Comparison of ENCODE assay signal across 13 cellular contexts in the genomic region with DNA sequence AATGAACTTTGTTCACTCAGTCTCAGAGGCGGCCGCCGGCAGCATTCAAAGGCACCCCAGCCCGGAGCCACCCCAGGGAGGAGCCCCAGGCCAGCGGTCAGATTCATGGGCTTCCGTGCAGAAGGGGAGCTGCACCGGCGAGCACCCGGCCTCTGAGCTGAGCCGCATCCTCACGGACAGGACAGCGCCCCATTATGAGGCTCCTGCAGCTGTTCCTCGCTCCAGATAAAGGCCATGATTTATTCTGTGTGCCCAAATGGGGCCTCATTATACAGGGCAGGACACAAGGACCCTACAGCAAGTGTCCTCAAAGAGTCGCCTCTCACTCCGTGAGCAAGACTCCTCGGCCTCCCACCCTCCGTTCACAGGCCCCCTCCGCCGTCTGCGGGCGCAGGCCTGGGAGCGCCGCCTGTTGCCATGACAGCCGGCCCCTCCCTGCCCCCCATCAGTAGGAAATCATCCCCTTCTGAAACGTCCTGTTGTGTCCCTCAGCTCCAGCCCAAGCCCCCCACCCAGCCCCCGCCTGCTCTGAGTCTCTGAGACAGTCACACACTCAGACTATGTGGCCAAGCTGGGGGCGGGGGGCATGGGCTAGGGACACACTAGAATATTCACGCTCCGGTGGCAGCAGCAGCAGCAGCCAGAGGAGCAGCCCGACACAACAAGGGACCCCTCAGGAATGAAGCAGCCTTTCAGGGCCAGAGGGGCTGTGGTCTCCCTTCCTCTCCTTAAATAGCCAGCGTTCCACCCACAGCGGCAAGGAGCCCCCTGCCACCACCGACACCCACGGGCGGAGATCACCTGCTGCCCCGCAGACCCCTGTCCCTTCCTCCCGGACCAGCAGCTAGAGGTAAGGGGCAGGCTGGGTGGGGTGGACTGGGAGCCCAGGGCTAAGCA. TPM values are rescaled to one million over a fixed set of nuclear protein-coding genes. Genes with fewer than 3 reads are reported as not detected.
DNase-seq lines count a peak whose midpoint lies in the region; ATAC-seq and TF ChIP-seq lines count a peak whose summit lies in the region.
"Had no signal": no experiment of that assay in that cellular context is flagged by ENCODE, and none has a peak within 500 bp of the region (broad histone marks: within the 10 kb centered on the region; RNA-seq: fewer than 3 reads in every experiment).

A gene with protein sequence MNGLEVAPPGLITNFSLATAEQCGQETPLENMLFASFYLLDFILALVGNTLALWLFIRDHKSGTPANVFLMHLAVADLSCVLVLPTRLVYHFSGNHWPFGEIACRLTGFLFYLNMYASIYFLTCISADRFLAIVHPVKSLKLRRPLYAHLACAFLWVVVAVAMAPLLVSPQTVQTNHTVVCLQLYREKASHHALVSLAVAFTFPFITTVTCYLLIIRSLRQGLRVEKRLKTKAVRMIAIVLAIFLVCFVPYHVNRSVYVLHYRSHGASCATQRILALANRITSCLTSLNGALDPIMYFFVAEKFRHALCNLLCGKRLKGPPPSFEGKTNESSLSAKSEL (plus strand): TSS at position 759 of the 897 bp plus-strand sequence. CDS start 4,583 bp downstream, outside the sequence.

- H3K4me3 ChIP-seq in neuron (ENCODE audit: low read length) (peak within 1 kb of the TSS; percentile 15), upper lobe of right lung (no peak within 1 kb of the TSS)

- H3K4me1 ChIP-seq in neuron (ENCODE audit: insufficient read depth, low read length) (peaks cover 36% of the 10 kb centered on the region), upper lobe of right lung (peaks cover 10% of the 10 kb centered on the region)
- H3K4me1 ChIP-seq: parathyroid adenoma had no signal

- TF ChIP-seq CTCF in upper lobe of right lung (IDR thresholded peaks at IDR 0.05) = no peak

- H3K36me3 ChIP-seq in neuron (ENCODE audit: insufficient read depth, low read length) = no peaks in the 10 kb centered on the region
- no peaks in the 10 kb centered on the region for H3K36me3 ChIP-seq in upper lobe of right lung

- H2AFZ ChIP-seq in neuron (ENCODE audit: low read depth, low read length) = peak within 1 kb of the TSS; percentile 12
- H2AFZ ChIP-seq: parathyroid adenoma had no signal

- peak; percentile 29 for DNase-seq in NCI-H2227 (lab: John Stamatoyannopoulos, UW; ENCODE audit: unreplicated experiment)
- no peak for DNase-seq in NCI-H2227 treated with DMSO at 0.1 percent for 48 hours (lab: John Stamatoyannopoulos, UW)
- peak; percentile 38 for DNase-seq in Right ventricle myocardium superior
- DNase-seq in upper lobe of right lung = no peak
- DNase-seq in NCI-H2107 (lab: John Stamatoyannopoulos, UW) = no peak
- no peak for DNase-seq in stimulated activated naive CD4-positive, alpha-beta T cell (lab: John Stamatoyannopoulos, UW)
- DNase-seq: NCI-H1436, T1000 had no signal

- intact Hi-C loops in Right ventricle myocardium superior (cut with DNase I) = no loop called here
- intact Hi-C loops in upper lobe of right lung (cut with DNase I) = no loop called here

- peak within 1 kb of the TSS; percentile 72 for H3K27ac ChIP-seq in upper lobe of right lung
- H3K27ac ChIP-seq: 22Rv1, parathyroid adenoma had no signal

- H3K9me3 ChIP-seq in neuron (ENCODE audit: low read length) (no peaks in the 10 kb centered on the region), upper lobe of right lung (no peaks in the 10 kb centered on the region)

- no peaks in the 10 kb centered on the region for H3K27me3 ChIP-seq in neuron (ENCODE audit: insufficient read depth, low read length)
- no peaks in the 10 kb centered on the region for H3K27me3 ChIP-seq in upper lobe of right lung

- no peak for ATAC-seq in Right ventricle myocardium superior (ENCODE audit: poor library complexity)
- ATAC-seq in upper lobe of right lung = no peak
- no peak for ATAC-seq in GM18520 (IDR thresholded peaks at IDR 0.05; ENCODE audit: unreplicated experiment)

RNA-seq across cellular contexts. Expression of the gene that starts here (rescaled TPM):
- not detected for total RNA-seq in Right ventricle myocardium superior
- total RNA-seq in upper lobe of right lung = 0.49 TPM
- total RNA-seq: Daoy had no signal

Comparison
In these comparisons a context has a peak if more than half of its experiments do, and no peak if none do; other contexts are left out.
1. Peak in DNase-seq in Right ventricle myocardium superior; RNA of the gene not detected or under 1 TPM.